ENCODE assay signal across 24 cellular contexts in genomic region chr1:14629363-14629762, GRCh38.
"Had no signal": no experiment of that assay in that cellular context is flagged by ENCODE, and none has a peak within 500 bp of the region (broad histone marks: within the 10 kb centered on the region; RNA-seq: fewer than 3 reads in every experiment).

No MANE protein-coding gene starts in this region.

- H3K27me3 ChIP-seq: colonic mucosa, esophagus squamous epithelium, gastrocnemius medialis, left lung had no signal

- H3K9me3 Mint-ChIP-seq: dendritic cell treated with granulocyte-macrophage colony-stimulating factor and Interleukin-4, amounts not matched to agents 40 ng/mL and 50 ng/mL, for 4 days; effector memory CD8-positive, alpha-beta T cell; endodermal cell; memory B cell; mesothelial cell of epicardium had no signal

- H3K36me3 ChIP-seq: colonic mucosa, esophagus squamous epithelium, gastrocnemius medialis, heart right ventricle, left lung, lower lobe of right lung had no signal

- H3K4me1 ChIP-seq: colonic mucosa, gastrocnemius medialis, left lung, lower lobe of right lung had no signal

- H3K9me3 ChIP-seq: colonic mucosa, esophagus squamous epithelium, gastrocnemius medialis, heart right ventricle, left lung, lower lobe of right lung, mucosa of descending colon had no signal

- DNase-seq: colonic mucosa; cortex of kidney; effector CD8-positive, alpha-beta T cell; effector memory CD8-positive, alpha-beta T cell; endodermal cell; erythroblast; esophagus squamous epithelium; foreskin fibroblast; foreskin melanocyte; gastrocnemius medialis; glutamatergic neuron; head of caudate nucleus; heart right ventricle; hippocampal formation; left cardiac atrium; left lung; left ventricle myocardium superior; lower lobe of right lung; mucosa of descending colon had no signal

- H3K4me3 ChIP-seq: colonic mucosa, esophagus squamous epithelium, gastrocnemius medialis, heart right ventricle, left lung, lower lobe of right lung, mucosa of descending colon had no signal

- H3K27ac ChIP-seq: colonic mucosa, epithelial cell of prostate, esophagus squamous epithelium, gastrocnemius medialis, heart right ventricle, left lung, lower lobe of right lung had no signal

- H3K27ac Mint-ChIP-seq: dendritic cell treated with granulocyte-macrophage colony-stimulating factor and Interleukin-4, amounts not matched to agents 40 ng/mL and 50 ng/mL, for 4 days; effector memory CD8-positive, alpha-beta T cell; endodermal cell; memory B cell; mesothelial cell of epicardium had no signal

- ATAC-seq: effector memory CD8-positive, alpha-beta T cell; esophagus mucosa; gastrocnemius medialis; heart right ventricle; left cardiac atrium; left lung; left ventricle myocardium superior; lower lobe of right lung; mucosa of descending colon had no signal

- H3K4me1 Mint-ChIP-seq: memory B cell had no signal

- H3K36me3 Mint-ChIP-seq: memory B cell, mesothelial cell of epicardium had no signal

- H3K4me3 Mint-ChIP-seq: dendritic cell treated with granulocyte-macrophage colony-stimulating factor and Interleukin-4, amounts not matched to agents 40 ng/mL and 50 ng/mL, for 4 days; effector memory CD8-positive, alpha-beta T cell; endodermal cell; memory B cell; mesothelial cell of epicardium had no signal
